Comparison of ENCODE assay signal across 8 cellular contexts in the genomic region with DNA sequence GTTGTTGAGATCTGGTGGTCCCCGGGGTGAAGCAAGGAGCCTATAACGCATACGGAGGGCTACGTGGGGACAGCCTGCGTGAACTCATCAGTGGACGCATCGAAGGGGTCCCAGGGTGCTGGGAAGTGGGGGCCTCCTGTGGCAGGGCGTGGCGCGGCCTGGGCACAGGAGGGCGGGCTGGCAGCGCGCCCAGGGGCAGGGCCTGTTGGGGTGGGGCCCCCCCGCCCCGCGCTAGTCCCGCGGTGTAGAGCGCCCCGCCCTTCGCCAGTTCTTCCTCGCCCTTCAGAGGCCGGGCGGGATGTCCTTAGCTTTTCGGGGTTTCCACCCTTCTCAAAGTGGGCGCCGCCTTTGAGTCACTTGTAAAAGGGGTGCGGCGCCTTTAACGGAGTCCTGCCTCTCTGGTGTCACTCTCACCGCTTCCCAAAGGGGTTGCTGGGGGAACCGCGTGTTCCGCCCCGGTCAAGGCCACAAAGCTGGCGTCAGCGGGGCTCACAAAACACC. TPM values are rescaled to one million over a fixed set of nuclear protein-coding genes. Genes with fewer than 3 reads are reported as not detected.
A peak's percentile ranks its signal among the peaks of the same experiment; 100 is the strongest.
DNase-seq lines count a peak whose midpoint lies in the region; ATAC-seq lines count a peak whose summit lies in the region.

No MANE protein-coding gene starts in this region.

- H3K4me3 Mint-ChIP-seq in activated CD8-positive, alpha-beta memory T cell treated with anti-CD3 and anti-CD28 coated beads, Interleukin-2, amount 10 ng/mL, durations not matched to agents 7 days and 5 days: peak overlapping the region; percentile 87
- H3K4me3 Mint-ChIP-seq in naive thymus-derived CD8-positive, alpha-beta T cell: peak overlapping the region; percentile 82 to 93 (median 86)

- no peaks in the 10 kb centered on the region for H3K9me3 ChIP-seq in thymus (ENCODE audit: control insufficient read depth)

- no peaks in the 10 kb centered on the region for H3K9me3 Mint-ChIP-seq in activated CD8-positive, alpha-beta memory T cell treated with anti-CD3 and anti-CD28 coated beads, Interleukin-2, amount 10 ng/mL, durations not matched to agents 7 days and 5 days (ENCODE audit: low read depth)
- H3K9me3 Mint-ChIP-seq in naive thymus-derived CD8-positive, alpha-beta T cell: peaks cover 0 to 2% (median 0%) of the 10 kb centered on the region in 9 donors

- H3K27me3 Mint-ChIP-seq in activated CD8-positive, alpha-beta memory T cell treated with anti-CD3 and anti-CD28 coated beads, Interleukin-2, amount 10 ng/mL, durations not matched to agents 7 days and 5 days: no peaks in the 10 kb centered on the region
- no peaks in the 10 kb centered on the region for H3K27me3 Mint-ChIP-seq in naive thymus-derived CD8-positive, alpha-beta T cell

- H3K36me3 Mint-ChIP-seq in activated CD8-positive, alpha-beta memory T cell treated with anti-CD3 and anti-CD28 coated beads, Interleukin-2, amount 10 ng/mL, durations not matched to agents 7 days and 5 days: peaks cover 15% of the 10 kb centered on the region
- peaks cover 0 to 25% (median 0%) of the 10 kb centered on the region in 3 donors for H3K36me3 Mint-ChIP-seq in naive thymus-derived CD8-positive, alpha-beta T cell

- H3K27ac Mint-ChIP-seq in activated CD8-positive, alpha-beta memory T cell treated with anti-CD3 and anti-CD28 coated beads, Interleukin-2, amount 10 ng/mL, durations not matched to agents 7 days and 5 days: peak overlapping the region; percentile 91
- peak overlapping the region; percentile 34 to 93 (median 87) for H3K27ac Mint-ChIP-seq in naive thymus-derived CD8-positive, alpha-beta T cell

- ATAC-seq in HG03095 (IDR thresholded peaks at IDR 0.05; ENCODE audit: unreplicated experiment): peak; percentile 67
- ATAC-seq in activated CD8-positive, alpha-beta memory T cell treated with anti-CD3 and anti-CD28 coated beads, Interleukin-2, amount 10 ng/mL, durations not matched to agents 7 days and 5 days: peak; percentile 89
- peak; percentile 69 to 71 for ATAC-seq in naive thymus-derived CD8-positive, alpha-beta T cell

- WGBS in thymus: under 1% methylated on average over 33 of the region's 37 CpGs

- H3K4me3 ChIP-seq in thymus (ENCODE audit: low read length): peak overlapping the region; percentile 54

- POLR2A ChIA-PET in naive thymus-derived CD8-positive, alpha-beta T cell (lab: Charles Lee): interaction anchor here (1.0 to 1.7 kb wide), 3 partner anchors 9 to 13 kb away, joined by 4 to 5 read pairs (median 4); no protein-coding TSS in a partner anchor

- peak; percentile 12 for DNase-seq in SKM-1 treated with dmso at 0.1 percent for 144 hours (lab: John Stamatoyannopoulos, UW; ENCODE audit: unreplicated experiment)
- DNase-seq in SKM-1 (lab: John Stamatoyannopoulos, UW; ENCODE audit: unreplicated experiment): no peak
- DNase-seq in NCI-H510A treated with DMSO at 0.1 percent for 48 hours (lab: John Stamatoyannopoulos, UW): peak; percentile 35
- DNase-seq in activated CD8-positive, alpha-beta memory T cell treated with anti-CD3 and anti-CD28 coated beads, Interleukin-2, amount 10 ng/mL, durations not matched to agents 7 days and 5 days: peak; percentile 90
- DNase-seq in epithelial cell of prostate (ENCODE audit: low read depth, low spot score): no peak
- DNase-seq in naive thymus-derived CD8-positive, alpha-beta T cell: peak; percentile 22 to 69 (median 41)

- H3K27ac ChIP-seq in epithelial cell of prostate: peak overlapping the region; percentile 88
- H3K27ac ChIP-seq in thymus (ENCODE audit: low read depth): peak overlapping the region; percentile 90

- CTCF ChIA-PET in activated CD8-positive, alpha-beta memory T cell treated with anti-CD3 and anti-CD28 coated beads, Interleukin-2, amount 10 ng/mL, durations not matched to agents 7 days and 5 days (lab: Charles Lee): interaction anchor here (0.8 to 1.5 kb wide), 3 partner anchors 8 to 20 kb away, joined by 3 to 6 read pairs (median 4); no protein-coding TSS in a partner anchor

- H3K27me3 ChIP-seq in thymus (ENCODE audit: control insufficient read depth, insufficient read depth): no peaks in the 10 kb centered on the region

- peaks cover 15% of the 10 kb centered on the region for H3K36me3 ChIP-seq in thymus (ENCODE audit: control insufficient read depth, insufficient read depth)

- peaks cover 30% of the 10 kb centered on the region for H3K4me1 Mint-ChIP-seq in activated CD8-positive, alpha-beta memory T cell treated with anti-CD3 and anti-CD28 coated beads, Interleukin-2, amount 10 ng/mL, durations not matched to agents 7 days and 5 days
- H3K4me1 Mint-ChIP-seq in naive thymus-derived CD8-positive, alpha-beta T cell: peaks cover 10 to 40% (median 25%) of the 10 kb centered on the region in 4 donors

- H3K4me1 ChIP-seq in thymus (ENCODE audit: control insufficient read depth, insufficient read depth, low read length): peaks cover 4% of the 10 kb centered on the region

RNA-seq across cellular contexts. Expression of gene PLP2, which starts 0.6 kb away (rescaled TPM):
- 10 to 100 TPM; 21.9 to 44.7 TPM for total RNA-seq in activated CD8-positive, alpha-beta memory T cell treated with anti-CD3 and anti-CD28 coated beads, Interleukin-2, amount 10 ng/mL, durations not matched to agents 7 days and 5 days
- 1 to 10 TPM; 6.4 to 6.7 TPM for total RNA-seq in naive thymus-derived CD8-positive, alpha-beta T cell
- 100 to 1,000 TPM; 117 to 141 (median 119) TPM for polyA plus RNA-seq in naive thymus-derived CD8-positive, alpha-beta T cell
- polyA plus RNA-seq in thymus: 130 TPM

RNA-seq across cellular contexts. Expression of gene MAGIX, which starts 9.8 kb away (rescaled TPM):
- 1 to 10 TPM; 1.1 to 2.0 TPM for total RNA-seq in activated CD8-positive, alpha-beta memory T cell treated with anti-CD3 and anti-CD28 coated beads, Interleukin-2, amount 10 ng/mL, durations not matched to agents 7 days and 5 days
- 1 to 10 TPM in 1 of 2 experiments, under 1 TPM in 1; 0.96 to 1.2 TPM for total RNA-seq in naive thymus-derived CD8-positive, alpha-beta T cell
- polyA plus RNA-seq in naive thymus-derived CD8-positive, alpha-beta T cell: under 1 TPM; 0.52 to 0.77 (median 0.71) TPM
- 3.0 TPM for polyA plus RNA-seq in thymus

RNA-seq across cellular contexts. Expression of gene PRICKLE3, which starts 13.8 kb away (rescaled TPM):
- total RNA-seq in activated CD8-positive, alpha-beta memory T cell treated with anti-CD3 and anti-CD28 coated beads, Interleukin-2, amount 10 ng/mL, durations not matched to agents 7 days and 5 days: 10 to 100 TPM; 21.1 to 24.7 TPM
- 10 to 100 TPM in 1 of 2 experiments, 1 to 10 TPM in 1; 8.5 to 10.1 TPM for total RNA-seq in naive thymus-derived CD8-positive, alpha-beta T cell
- 1 to 10 TPM; 1.3 to 2.9 (median 2.0) TPM for polyA plus RNA-seq in naive thymus-derived CD8-positive, alpha-beta T cell
- 5.4 TPM for polyA plus RNA-seq in thymus

RNA-seq across cellular contexts. Expression of gene SYP, which starts 27.7 kb away (rescaled TPM):
- 1 to 10 TPM; 1.9 to 3.9 TPM for total RNA-seq in activated CD8-positive, alpha-beta memory T cell treated with anti-CD3 and anti-CD28 coated beads, Interleukin-2, amount 10 ng/mL, durations not matched to agents 7 days and 5 days
- total RNA-seq in naive thymus-derived CD8-positive, alpha-beta T cell: under 1 TPM; 0.34 to 0.58 TPM
- under 1 TPM; 0.27 to 0.41 (median 0.40) TPM for polyA plus RNA-seq in naive thymus-derived CD8-positive, alpha-beta T cell
- 3.6 TPM for polyA plus RNA-seq in thymus

RNA-seq across cellular contexts. Expression of gene GPKOW, which starts 48.8 kb away (rescaled TPM):
- 10 to 100 TPM; 25.7 to 29.6 TPM for total RNA-seq in activated CD8-positive, alpha-beta memory T cell treated with anti-CD3 and anti-CD28 coated beads, Interleukin-2, amount 10 ng/mL, durations not matched to agents 7 days and 5 days
- total RNA-seq in naive thymus-derived CD8-positive, alpha-beta T cell: 10 to 100 TPM; 18.2 to 18.6 TPM
- polyA plus RNA-seq in naive thymus-derived CD8-positive, alpha-beta T cell: 10 to 100 TPM; 17.7 to 31.1 (median 27.9) TPM
- polyA plus RNA-seq in thymus: 15.1 TPM

Comparison
In these comparisons a context has a peak if more than half of its experiments do, and no peak if none do; other contexts are left out.
1. DNase-seq: peak in SKM-1 treated with dmso at 0.1 percent for 144 hours (single experiment), NCI-H510A treated with DMSO at 0.1 percent for 48 hours (single experiment), activated CD8-positive, alpha-beta memory T cell treated with anti-CD3 and anti-CD28 coated beads, Interleukin-2, amount 10 ng/mL, durations not matched to agents 7 days and 5 days (single experiment) and naive thymus-derived CD8-positive, alpha-beta T cell (10 of 10); none in SKM-1 (single experiment) and epithelial cell of prostate (single experiment).
2. Peak in every context shown above with its lines, with median percentiles within 50 percentile points of each other: ATAC-seq.